Comparison of ENCODE assay signal across 9 cellular contexts in genomic region chr6:155340464-155341129, GRCh38. TPM values are rescaled to one million over a fixed set of nuclear protein-coding genes. Genes with fewer than 3 reads are reported as not detected.
DNase-seq lines count a peak whose midpoint lies in the region; ATAC-seq, FAIRE-seq and TF ChIP-seq lines count a peak whose summit lies in the region.
"Had no signal": no experiment of that assay in that cellular context is flagged by ENCODE, and none has a peak within 500 bp of the region (broad histone marks: within the 10 kb centered on the region; RNA-seq: fewer than 3 reads in every experiment).

No MANE protein-coding gene starts in this region.

- CTCF ChIA-PET in MCF 10A (lab: Yijun Ruan, JAX), result interaction anchor here (0.6 to 2.6 kb wide), 2 partner anchors 12 to 1445 kb away, joined by 3 to 8 read pairs; no protein-coding TSS in a partner anchor
- CTCF ChIA-PET in naive thymus-derived CD4-positive, alpha-beta T cell (lab: Charles Lee), result interaction anchor here (1.0 kb wide), 1 partner anchor 13 kb away, joined by 4 read pairs; no protein-coding TSS in a partner anchor

- H3K9me3 ChIP-seq in breast epithelium (peaks cover 0 to 5% of the 10 kb centered on the region in 2 donors), astrocyte (ENCODE audit: insufficient read depth, low read depth, low read length) (no peaks in the 10 kb centered on the region)
- H3K9me3 ChIP-seq in naive thymus-derived CD4-positive, alpha-beta T cell (ENCODE audit: control insufficient read depth in 2 of 3, low read length in 3 of 3), result no peaks in the 10 kb centered on the region

- TF ChIP-seq CTCF in MCF 10A (IDR thresholded peaks at IDR 0.05; ENCODE audit: unreplicated experiment) (peak; percentile 14), breast epithelium (IDR thresholded peaks at IDR 0.05) (no peak), astrocyte (IDR thresholded peaks at IDR 0.05; ENCODE audit: insufficient read depth, low read depth, low read length) (peak; percentile 59)

- intact Hi-C loops in MCF 10A (cut with micrococcal nuclease) (loop anchor here (5.0 kb wide), 1 partner anchor 192 kb away; no protein-coding TSS in a partner anchor), breast epithelium (cut with DNase I; ENCODE audit: low total_unique reads) (no loop called here)
- intact Hi-C loops in naive thymus-derived CD4-positive, alpha-beta T cell (cut with micrococcal nuclease), result loop anchor here in 1 of 2 donors (1.0 kb wide), 1 partner anchor 7 kb away; no protein-coding TSS in a partner anchor

- DNase-seq in MCF 10A (ENCODE audit: unreplicated experiment) (peak; percentile 18), breast epithelium (ENCODE audit: low spot score in 2 of 2) (no peak), astrocyte (ENCODE audit: low read depth) (peak; percentile 62), RCC 7860 (ENCODE audit: low spot score) (no peak)
- DNase-seq in stimulated activated CD8-positive, alpha-beta memory T cell treated with anti-CD3 and anti-CD28 coated beads, Interleukin-4, amount 100 ng/mL, for 48 hours, result no peak
- no peak for DNase-seq in activated naive CD4-positive, alpha-beta T cell treated with Interleukin-2 at 50 U/mL for 16 hours
- no peak for DNase-seq in naive thymus-derived CD4-positive, alpha-beta T cell
- DNase-seq: NCI-H2171 had no signal

- H3K27me3 ChIP-seq in breast epithelium, result no peaks in the 10 kb centered on the region
- no peaks in the 10 kb centered on the region for H3K27me3 ChIP-seq in astrocyte (ENCODE audit: insufficient read depth, low read length)
- H3K27me3 ChIP-seq in naive thymus-derived CD4-positive, alpha-beta T cell (ENCODE audit: control insufficient read depth in 2 of 2, insufficient read depth in 2 of 2, low read length in 2 of 2), result no peaks in the 10 kb centered on the region

- H3K4me2 ChIP-seq in astrocyte (ENCODE audit: low read length), result no peak overlapping the region

- peak; percentile 48 for ATAC-seq in HG03025 (IDR thresholded peaks at IDR 0.05; ENCODE audit: low FRiP score, unreplicated experiment)
- no peak for ATAC-seq in naive thymus-derived CD4-positive, alpha-beta T cell

- H3K36me3 Mint-ChIP-seq in MCF 10A (ENCODE audit: insufficient read depth, unreplicated experiment) (no peaks in the 10 kb centered on the region), astrocyte (ENCODE audit: low read depth, unreplicated experiment) (no peaks in the 10 kb centered on the region)
- peaks cover 0 to 43% (median 16%) of the 10 kb centered on the region in 5 donors for H3K36me3 Mint-ChIP-seq in naive thymus-derived CD4-positive, alpha-beta T cell

- H3K27ac Mint-ChIP-seq in MCF 10A (ENCODE audit: low read depth, unreplicated experiment) (no peak overlapping the region), astrocyte (ENCODE audit: unreplicated experiment) (no peak overlapping the region)
- peak overlapping the region in 1 of 9 donors; percentile 33 for H3K27ac Mint-ChIP-seq in naive thymus-derived CD4-positive, alpha-beta T cell

- H3K4me1 Mint-ChIP-seq in MCF 10A (ENCODE audit: insufficient read depth, unreplicated experiment), result no peaks in the 10 kb centered on the region
- H3K4me1 Mint-ChIP-seq in astrocyte (ENCODE audit: low read depth, unreplicated experiment), result peaks cover 5% of the 10 kb centered on the region
- peaks cover 14 to 41% (median 20%) of the 10 kb centered on the region in 7 donors for H3K4me1 Mint-ChIP-seq in naive thymus-derived CD4-positive, alpha-beta T cell

- no peak for TF ChIP-seq POLR2A in breast epithelium (IDR thresholded peaks at IDR 0.05)

- H3K4me1 ChIP-seq in breast epithelium, result no peaks in the 10 kb centered on the region
- H3K4me1 ChIP-seq in astrocyte (ENCODE audit: insufficient read depth, low read length), result peaks cover 13% of the 10 kb centered on the region
- peaks cover 0 to 13% of the 10 kb centered on the region in 2 donors for H3K4me1 ChIP-seq in naive thymus-derived CD4-positive, alpha-beta T cell (ENCODE audit: control insufficient read depth in 2 of 2, insufficient read depth in 2 of 2, low read length in 2 of 2)

- H3K4me3 ChIP-seq in breast epithelium, result no peak overlapping the region
- no peak overlapping the region for H3K4me3 ChIP-seq in astrocyte (ENCODE audit: insufficient read depth, low read depth, low read length)
- no peak overlapping the region for H3K4me3 ChIP-seq in naive thymus-derived CD4-positive, alpha-beta T cell (ENCODE audit: low read length)

- peaks cover 21% of the 10 kb centered on the region for H3K9me3 Mint-ChIP-seq in MCF 10A (ENCODE audit: unreplicated experiment)
- H3K9me3 Mint-ChIP-seq in astrocyte (ENCODE audit: unreplicated experiment), result peaks cover 26% of the 10 kb centered on the region
- H3K9me3 Mint-ChIP-seq in naive thymus-derived CD4-positive, alpha-beta T cell, result peaks cover under 1 to 51% (median 16%) of the 10 kb centered on the region in 11 donors

- POLR2A ChIA-PET in MCF 10A (lab: Yijun Ruan, JAX), result no interaction called here
- POLR2A ChIA-PET in naive thymus-derived CD4-positive, alpha-beta T cell (lab: Charles Lee), result interaction anchor here (1.3 to 1.4 kb wide), 2 partner anchors 9 to 11 kb away, joined by 4 read pairs; no protein-coding TSS in a partner anchor

- no peaks in the 10 kb centered on the region for H4K20me1 ChIP-seq in astrocyte (ENCODE audit: insufficient read depth, low read length)

- H3K4me3 Mint-ChIP-seq in MCF 10A (ENCODE audit: unreplicated experiment) (no peak overlapping the region), astrocyte (ENCODE audit: unreplicated experiment) (no peak overlapping the region)
- peak overlapping the region in 2 of 10 donors; percentile 6 to 13 for H3K4me3 Mint-ChIP-seq in naive thymus-derived CD4-positive, alpha-beta T cell

- no peaks in the 10 kb centered on the region for H3K79me2 ChIP-seq in astrocyte (ENCODE audit: insufficient read depth, low read length)

- BruUV-seq in MCF 10A (replicated peaks; lab: Mats Ljungman, UMichigan), result no TSS peak

- H2AFZ ChIP-seq in astrocyte (ENCODE audit: low read depth, low read length), result no peak overlapping the region

- no peaks in the 10 kb centered on the region for H3K27me3 Mint-ChIP-seq in MCF 10A (ENCODE audit: insufficient read depth, unreplicated experiment)
- H3K27me3 Mint-ChIP-seq in astrocyte (ENCODE audit: low read depth, unreplicated experiment), result no peaks in the 10 kb centered on the region
- no peaks in the 10 kb centered on the region for H3K27me3 Mint-ChIP-seq in naive thymus-derived CD4-positive, alpha-beta T cell

- H3K27ac ChIP-seq in breast epithelium (no peak overlapping the region), astrocyte (ENCODE audit: low read depth, low read length) (peak overlapping the region; percentile 60)
- H3K27ac ChIP-seq in naive thymus-derived CD4-positive, alpha-beta T cell (ENCODE audit: low read depth, low read length), result no peak overlapping the region

- H3K9ac ChIP-seq in astrocyte (ENCODE audit: low read length), result peak overlapping the region; percentile 54

- H3K36me3 ChIP-seq in breast epithelium (no peaks in the 10 kb centered on the region), astrocyte (ENCODE audit: insufficient read depth, low read length) (no peaks in the 10 kb centered on the region)
- no peaks in the 10 kb centered on the region for H3K36me3 ChIP-seq in naive thymus-derived CD4-positive, alpha-beta T cell (ENCODE audit: control insufficient read depth in 2 of 3, insufficient read depth in 3 of 3, low read length in 3 of 3)

- no peak for FAIRE-seq in astrocyte (lab: Jason Lieb, UNC)
- FAIRE-seq in RCC 7860 (lab: Jason Lieb, UNC), result no peak

RNA-seq across cellular contexts. Expression of gene TFB1M, which starts 26.3 kb away (rescaled TPM):
- total RNA-seq in MCF 10A (2022) (26.8 and 31.0 TPM in 2 replicates), breast epithelium (10 to 100 TPM in 2 of 3 donors, 1 to 10 TPM in 1; 9.9 to 28.5 (median 18.4) TPM), astrocyte (24.1 and 26.2 TPM in 2 replicates)
- 10 to 100 TPM; 20.5 to 45.4 (median 29.7) TPM for total RNA-seq in naive thymus-derived CD4-positive, alpha-beta T cell
- polyA plus RNA-seq in naive thymus-derived CD4-positive, alpha-beta T cell, result 10 to 100 TPM; 15.8 to 27.1 TPM

Comparison
In these comparisons a context has a peak if more than half of its experiments do, and no peak if none do; other contexts are left out.
1. DNase-seq: peak in MCF 10A (single experiment) and astrocyte (single experiment); none in breast epithelium (0 of 2), RCC 7860 (single experiment), stimulated activated CD8-positive, alpha-beta memory T cell treated with anti-CD3 and anti-CD28 coated beads, Interleukin-4, amount 100 ng/mL, for 48 hours (single experiment), activated naive CD4-positive, alpha-beta T cell treated with Interleukin-2 at 50 U/mL for 16 hours (single experiment) and naive thymus-derived CD4-positive, alpha-beta T cell (0 of 9).
2. CTCF ChIP-seq: peak in MCF 10A (single experiment) and astrocyte (single experiment); none in breast epithelium (0 of 3).